In genomic region chr7:6200971-6201370, GRCh38 we compare ENCODE assay signal across 1 cellular context.
TF ChIP-seq lines count a peak whose summit lies in the region.

No MANE protein-coding gene starts in this region.

TF ChIP-seq in H1, 55 proteins besides CTCF, POLR2A, EP300 and RAD21:
- no peak for TF ChIP-seq EZH2 (IDR thresholded peaks at IDR 0.05; ENCODE audit: low read depth, low read length, severe bottlenecking)
- TF ChIP-seq YY1 (IDR thresholded peaks at IDR 0.05; ENCODE audit: low read depth, low read length): no peak
- no peak for TF ChIP-seq NRF1 (IDR thresholded peaks at IDR 0.05; ENCODE audit: low read depth, low read length)
- TF ChIP-seq GTF2F1 (IDR thresholded peaks at IDR 0.05; ENCODE audit: borderline replicate concordance, low read depth, low read length): no peak
- no peak for TF ChIP-seq POLR2AphosphoS5 (IDR thresholded peaks at IDR 0.05; ENCODE audit: low read depth, low read length)
- no peak for TF ChIP-seq BACH1 (IDR thresholded peaks at IDR 0.05; ENCODE audit: low read length)
- TF ChIP-seq SP4 (IDR thresholded peaks at IDR 0.05; ENCODE audit: low read length): no peak
- no peak for TF ChIP-seq TAF7 (optimal IDR thresholded peaks at IDR 0.05; ENCODE audit: borderline replicate concordance, low read depth, low read length)
- TF ChIP-seq HDAC6 (IDR thresholded peaks at IDR 0.05; ENCODE audit: low read depth, low read length): no peak
- TF ChIP-seq RBBP5 (IDR thresholded peaks at IDR 0.05; ENCODE audit: borderline replicate concordance, low read depth, low read length): no peak
- TF ChIP-seq HDAC2 (IDR thresholded peaks at IDR 0.05; ENCODE audit: borderline replicate concordance in 1 of 2, low read depth in 2 of 2, low read length in 2 of 2): no peak
- no peak for TF ChIP-seq SIX5 (IDR thresholded peaks at IDR 0.05; ENCODE audit: low read depth, low read length)
- TF ChIP-seq, protein P1, sequence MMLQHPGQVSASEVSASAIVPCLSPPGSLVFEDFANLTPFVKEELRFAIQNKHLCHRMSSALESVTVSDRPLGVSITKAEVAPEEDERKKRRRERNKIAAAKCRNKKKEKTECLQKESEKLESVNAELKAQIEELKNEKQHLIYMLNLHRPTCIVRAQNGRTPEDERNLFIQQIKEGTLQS (IDR thresholded peaks at IDR 0.05; ENCODE audit: insufficient read depth, low read depth, low read length): no peak
- TF ChIP-seq KDM5A (IDR thresholded peaks at IDR 0.05; ENCODE audit: low read length): no peak
- TF ChIP-seq CBX8 (IDR thresholded peaks at IDR 0.05; ENCODE audit: borderline replicate concordance, low read depth, low read length): no peak
- TF ChIP-seq SIN3A (conservative IDR thresholded peaks at IDR 0.05 in 1 of 2, IDR thresholded peaks at IDR 0.05 in 1 of 2; ENCODE audit: low read depth in 1 of 2, low read length in 2 of 2): no peak
- no peak for TF ChIP-seq TCF12 (IDR thresholded peaks at IDR 0.05; ENCODE audit: low read depth, low read length)
